In genomic region chr16:19542138-19542821, GRCh38 we compare ENCODE assay signal across 13 cellular contexts. TPM values are rescaled to one million over a fixed set of nuclear protein-coding genes. Genes with fewer than 3 reads are reported as not detected.
DNase-seq lines count a peak whose midpoint lies in the region; ATAC-seq, FAIRE-seq and TF ChIP-seq lines count a peak whose summit lies in the region.
"Had no signal": no experiment of that assay in that cellular context is flagged by ENCODE, and none has a peak within 500 bp of the region (broad histone marks: within the 10 kb centered on the region; RNA-seq: fewer than 3 reads in every experiment).

No MANE protein-coding gene starts in this region.

- H3K27me3 ChIP-seq in bronchial epithelial cell (ENCODE audit: control insufficient read depth, insufficient read depth, low read length), result no peaks in the 10 kb centered on the region
- H3K27me3 ChIP-seq: suprapubic skin had no signal

- TF ChIP-seq CTCF in bronchial epithelial cell (IDR thresholded peaks at IDR 0.05; ENCODE audit: insufficient read depth, low read length, severe bottlenecking) (no peak), type B pancreatic cell (conservative IDR thresholded peaks at IDR 0.05) (no peak)

- no peaks in the 10 kb centered on the region for H3K27me3 Mint-ChIP-seq in type B pancreatic cell
- no peaks in the 10 kb centered on the region for H3K27me3 Mint-ChIP-seq in natural killer cell treated with Interleukin-12 subunit alpha and Interleukin-12 subunit beta and Interleukin-15 and Interleukin-18, amount 100 ng/mL, for 72 hours

- H3K4me3 Mint-ChIP-seq in type B pancreatic cell, result peak overlapping the region; percentile 16
- no peak overlapping the region for H3K4me3 Mint-ChIP-seq in natural killer cell treated with Interleukin-12 subunit alpha and Interleukin-12 subunit beta and Interleukin-15 and Interleukin-18, amount 100 ng/mL, for 72 hours
- H3K4me3 Mint-ChIP-seq: activated naive CD4-positive, alpha-beta T cell treated with anti-CD3 and anti-CD28 coated beads for 36 hours had no signal

- H3K36me3 ChIP-seq in bronchial epithelial cell (ENCODE audit: control insufficient read depth, insufficient read depth, low read length), result no peaks in the 10 kb centered on the region

- FAIRE-seq in bronchial epithelial cell (lab: Jason Lieb, UNC), result no peak
- FAIRE-seq: endothelial cell of umbilical vein had no signal

- H3K36me3 Mint-ChIP-seq in type B pancreatic cell, result peaks cover 31% of the 10 kb centered on the region
- peaks cover 30% of the 10 kb centered on the region for H3K36me3 Mint-ChIP-seq in natural killer cell treated with Interleukin-12 subunit alpha and Interleukin-12 subunit beta and Interleukin-15 and Interleukin-18, amount 100 ng/mL, for 72 hours

- ATAC-seq in GM18907 (IDR thresholded peaks at IDR 0.05; ENCODE audit: unreplicated experiment), result no peak
- no peak for ATAC-seq in activated CD4-positive, CD25-positive, alpha-beta regulatory T cell treated with anti-CD3 and anti-CD28 coated beads, Interleukin-2, amount 50 U/mL, for 24 hours
- ATAC-seq in natural killer cell treated with Interleukin-12 subunit alpha and Interleukin-12 subunit beta and Interleukin-15 and Interleukin-18, amount 100 ng/mL, for 72 hours, result no peak
- ATAC-seq: left ventricle myocardium superior had no signal

- H3K4me3 ChIP-seq in bronchial epithelial cell (ENCODE audit: low read depth, low read length), result no peak overlapping the region
- H3K4me3 ChIP-seq: suprapubic skin had no signal

- H3K4me1 Mint-ChIP-seq in type B pancreatic cell (ENCODE audit: unreplicated experiment), result peaks cover 6% of the 10 kb centered on the region
- H3K4me1 Mint-ChIP-seq in natural killer cell treated with Interleukin-12 subunit alpha and Interleukin-12 subunit beta and Interleukin-15 and Interleukin-18, amount 100 ng/mL, for 72 hours (ENCODE audit: low read depth in 2 of 2), result no peaks in the 10 kb centered on the region

- DNase-seq in NCI-H128 (lab: John Stamatoyannopoulos, UW; ENCODE audit: unreplicated experiment) (peak; percentile 38), NCI-H345 (lab: John Stamatoyannopoulos, UW) (peak; percentile 88), bronchial epithelial cell (ENCODE audit: low read depth) (peak; percentile 48), type B pancreatic cell (ENCODE audit: extremely low spot score, unreplicated experiment) (no peak)
- DNase-seq in natural killer cell treated with Interleukin-12 subunit alpha and Interleukin-12 subunit beta and Interleukin-15 and Interleukin-18, amount 100 ng/mL, for 72 hours (ENCODE audit: low spot score), result no peak
- DNase-seq: activated naive CD4-positive, alpha-beta T cell treated with anti-CD3 and anti-CD28 coated beads for 36 hours; head of caudate nucleus; left ventricle myocardium superior; T1000 had no signal

- H3K9me3 Mint-ChIP-seq in type B pancreatic cell, result no peaks in the 10 kb centered on the region
- no peaks in the 10 kb centered on the region for H3K9me3 Mint-ChIP-seq in natural killer cell treated with Interleukin-12 subunit alpha and Interleukin-12 subunit beta and Interleukin-15 and Interleukin-18, amount 100 ng/mL, for 72 hours
- H3K9me3 Mint-ChIP-seq: activated naive CD4-positive, alpha-beta T cell treated with anti-CD3 and anti-CD28 coated beads for 36 hours had no signal

- no peak overlapping the region for H3K27ac Mint-ChIP-seq in type B pancreatic cell
- no peak overlapping the region for H3K27ac Mint-ChIP-seq in natural killer cell treated with Interleukin-12 subunit alpha and Interleukin-12 subunit beta and Interleukin-15 and Interleukin-18, amount 100 ng/mL, for 72 hours
- H3K27ac Mint-ChIP-seq: activated naive CD4-positive, alpha-beta T cell treated with anti-CD3 and anti-CD28 coated beads for 36 hours had no signal

RNA-seq across cellular contexts. Expression of gene VPS35L, which starts 13.2 kb away (rescaled TPM):
- total RNA-seq in bronchial epithelial cell (6.8 and 14.7 TPM in 2 replicates), type B pancreatic cell (ENCODE audit: low replicate concordance) (59.1 and 62.0 TPM in 2 replicates)
- 10 to 100 TPM; 41.1 to 52.6 TPM for total RNA-seq in natural killer cell treated with Interleukin-12 subunit alpha and Interleukin-12 subunit beta and Interleukin-15 and Interleukin-18, amount 100 ng/mL, for 72 hours

RNA-seq across cellular contexts. Expression of gene CCP110, which starts 18.5 kb away (rescaled TPM):
- total RNA-seq in bronchial epithelial cell (3.9 and 10.8 TPM in 2 replicates), type B pancreatic cell (ENCODE audit: low replicate concordance) (14.7 and 29.1 TPM in 2 replicates)
- total RNA-seq in natural killer cell treated with Interleukin-12 subunit alpha and Interleukin-12 subunit beta and Interleukin-15 and Interleukin-18, amount 100 ng/mL, for 72 hours, result 10 to 100 TPM; 19.4 to 28.9 TPM

RNA-seq across cellular contexts. Expression of gene GDE1, which starts 20.4 kb away (rescaled TPM):
- 111 and 124 TPM in 2 replicates for total RNA-seq in bronchial epithelial cell
- total RNA-seq in type B pancreatic cell (ENCODE audit: low replicate concordance), result 66.7 and 90.0 TPM in 2 replicates
- total RNA-seq in natural killer cell treated with Interleukin-12 subunit alpha and Interleukin-12 subunit beta and Interleukin-15 and Interleukin-18, amount 100 ng/mL, for 72 hours, result 10 to 100 TPM; 26.6 to 29.3 TPM

Comparison
In these comparisons a context has a peak if more than half of its experiments do, and no peak if none do; other contexts are left out.
1. DNase-seq: peak in NCI-H128 (single experiment), NCI-H345 (single experiment) and bronchial epithelial cell (single experiment); none in type B pancreatic cell (single experiment) and natural killer cell treated with Interleukin-12 subunit alpha and Interleukin-12 subunit beta and Interleukin-15 and Interleukin-18, amount 100 ng/mL, for 72 hours (single experiment).